ENCODE assay signal across 34 cellular contexts in genomic region chr20:61695741-61696140, GRCh38.
"Had no signal": no experiment of that assay in that cellular context is flagged by ENCODE, and none has a peak within 500 bp of the region (broad histone marks: within the 10 kb centered on the region; RNA-seq: fewer than 3 reads in every experiment).

No MANE protein-coding gene starts in this region.

- DNase-seq: activated B cell treated with CpG ODN at 0.5 μM for 24 hours; activated CD4-positive, alpha-beta memory T cell treated with anti-CD3 and anti-CD28 coated beads for 36 hours; activated CD4-positive, alpha-beta T cell treated with anti-CD3 and anti-CD28 coated beads for 4 hours; activated CD4-positive, alpha-beta T cell treated with anti-CD3 and anti-CD28 coated beads, Interleukin-2, amount 10 ng/mL, durations not matched to agents 24 days and 14 days; activated CD4-positive, alpha-beta T cell treated with anti-CD3 and anti-CD28 coated beads, Interleukin-2, amount 50 U/mL, for 1 hour; activated CD4-positive, alpha-beta T cell treated with anti-CD3 and anti-CD28 coated beads, Interleukin-2, amount 50 U/mL, for 4 hours; activated CD4-positive, CD25-positive, alpha-beta regulatory T cell treated with anti-CD3 and anti-CD28 coated beads, Interleukin-2, amount 50 U/mL, for 72 hours; activated CD8-positive, alpha-beta memory T cell treated with anti-CD3 and anti-CD28 coated beads, Interleukin-2, amount 50 U/mL, for 48 hours; activated CD8-positive, alpha-beta T cell treated with anti-CD3 and anti-CD28 coated beads for 36 hours; activated effector memory CD4-positive, alpha-beta T cell treated with Interleukin-2 at 50 U/mL for 16 hours; activated gamma-delta T cell; activated naive CD4-positive, alpha-beta T cell treated with anti-CD3 and anti-CD28 coated beads, Interleukin-2, amount 10 ng/mL, durations not matched to agents 7 days and 5 days; activated naive CD4-positive, alpha-beta T cell treated with Interleukin-2 at 50 U/mL for 16 hours; activated naive CD8-positive, alpha-beta T cell treated with anti-CD3 and anti-CD28 coated beads, Interleukin-2, amount 10 ng/mL, durations not matched to agents 7 days and 5 days; activated naive CD8-positive, alpha-beta T cell treated with anti-CD3 and anti-CD28 coated beads, Interleukin-2, amount 50 U/mL, for 24 hours; activated T-cell treated with anti-CD3 and anti-CD28 coated beads, Interleukin-2, amount 50 U/mL, for 24 hours; activated T-cell treated with anti-CD3 and anti-CD28 coated beads, Interleukin-2, amount 50 U/mL, for 48 hours; aorta; body of pancreas; brain microvascular endothelial cell; central memory CD4-positive, alpha-beta T cell; SW 1271; T-helper 1 cell; T-helper 2 cell; T-helper 9 cell had no signal

- H3K4me1 Mint-ChIP-seq: activated B cell treated with CpG ODN at 0.5 μM for 24 hours; activated CD4-positive, alpha-beta T cell treated with anti-CD3 and anti-CD28 coated beads, Interleukin-2, amount 10 ng/mL, durations not matched to agents 24 days and 14 days; activated naive CD4-positive, alpha-beta T cell treated with anti-CD3 and anti-CD28 coated beads, Interleukin-2, amount 10 ng/mL, durations not matched to agents 7 days and 5 days; activated naive CD4-positive, alpha-beta T cell treated with anti-CD3 and anti-CD28 coated beads, Interleukin-2, amount 50 U/mL, for 24 hours; activated naive CD8-positive, alpha-beta T cell treated with anti-CD3 and anti-CD28 coated beads, Interleukin-2, amount 10 ng/mL, durations not matched to agents 7 days and 5 days; activated naive CD8-positive, alpha-beta T cell treated with anti-CD3 and anti-CD28 coated beads, Interleukin-2, amount 50 U/mL, for 24 hours had no signal

- FAIRE-seq: astrocyte, TTC549 had no signal

- H3K4me3 Mint-ChIP-seq: activated B cell treated with CpG ODN at 0.5 μM for 24 hours; activated CD4-positive, alpha-beta memory T cell treated with anti-CD3 and anti-CD28 coated beads for 36 hours; activated CD4-positive, alpha-beta T cell treated with anti-CD3 and anti-CD28 coated beads, Interleukin-2, amount 10 ng/mL, durations not matched to agents 24 days and 14 days; activated CD8-positive, alpha-beta T cell treated with anti-CD3 and anti-CD28 coated beads for 36 hours; activated naive CD4-positive, alpha-beta T cell treated with anti-CD3 and anti-CD28 coated beads, Interleukin-2, amount 10 ng/mL, durations not matched to agents 7 days and 5 days; activated naive CD4-positive, alpha-beta T cell treated with anti-CD3 and anti-CD28 coated beads, Interleukin-2, amount 50 U/mL, for 24 hours; activated naive CD8-positive, alpha-beta T cell; activated naive CD8-positive, alpha-beta T cell treated with anti-CD3 and anti-CD28 coated beads, Interleukin-2, amount 10 ng/mL, durations not matched to agents 7 days and 5 days; activated naive CD8-positive, alpha-beta T cell treated with anti-CD3 and anti-CD28 coated beads, Interleukin-2, amount 50 U/mL, for 24 hours; activated T-cell treated with anti-CD3 and anti-CD28 coated beads, Interleukin-2, amount 50 U/mL, for 24 hours; T-helper 1 cell treated with Interleukin-12 subunit alpha and Interleukin-12 subunit beta and Interleukin-4 antibody, amounts not matched to agents 30 μg/mL and 1 μg/mL, for 36 hours; T-helper 2 cell treated with Interferon-gamma antibody and Interleukin-4, amounts not matched to agents 5 μg/mL and 100 μg/mL, for 36 hours had no signal

- H3K27me3 ChIP-seq: body of pancreas, brain microvascular endothelial cell had no signal

- ATAC-seq: activated CD8-positive, alpha-beta T cell treated with anti-CD3 and anti-CD28 coated beads for 36 hours; activated naive CD8-positive, alpha-beta T cell treated with anti-CD3 and anti-CD28 coated beads, Interleukin-2, amount 50 U/mL, for 24 hours; body of pancreas had no signal

- H3K36me3 Mint-ChIP-seq: activated CD4-positive, alpha-beta memory T cell treated with anti-CD3 and anti-CD28 coated beads for 36 hours; activated naive CD4-positive, alpha-beta T cell treated with anti-CD3 and anti-CD28 coated beads, Interleukin-2, amount 10 ng/mL, durations not matched to agents 7 days and 5 days; activated naive CD4-positive, alpha-beta T cell treated with anti-CD3 and anti-CD28 coated beads, Interleukin-2, amount 50 U/mL, for 24 hours; activated naive CD8-positive, alpha-beta T cell; activated naive CD8-positive, alpha-beta T cell treated with anti-CD3 and anti-CD28 coated beads, Interleukin-2, amount 10 ng/mL, durations not matched to agents 7 days and 5 days had no signal

- H3K27ac ChIP-seq: body of pancreas, brain microvascular endothelial cell, breast epithelium, VCaP had no signal

- H3K27ac Mint-ChIP-seq: activated B cell treated with CpG ODN at 0.5 μM for 24 hours; activated CD4-positive, alpha-beta memory T cell treated with anti-CD3 and anti-CD28 coated beads for 36 hours; activated CD4-positive, alpha-beta T cell treated with anti-CD3 and anti-CD28 coated beads, Interleukin-2, amount 10 ng/mL, durations not matched to agents 24 days and 14 days; activated CD8-positive, alpha-beta T cell treated with anti-CD3 and anti-CD28 coated beads for 36 hours; activated naive CD4-positive, alpha-beta T cell treated with anti-CD3 and anti-CD28 coated beads, Interleukin-2, amount 10 ng/mL, durations not matched to agents 7 days and 5 days; activated naive CD4-positive, alpha-beta T cell treated with anti-CD3 and anti-CD28 coated beads, Interleukin-2, amount 50 U/mL, for 24 hours; activated naive CD8-positive, alpha-beta T cell; activated naive CD8-positive, alpha-beta T cell treated with anti-CD3 and anti-CD28 coated beads, Interleukin-2, amount 10 ng/mL, durations not matched to agents 7 days and 5 days; activated naive CD8-positive, alpha-beta T cell treated with anti-CD3 and anti-CD28 coated beads, Interleukin-2, amount 50 U/mL, for 24 hours; activated T-cell treated with anti-CD3 and anti-CD28 coated beads, Interleukin-2, amount 50 U/mL, for 24 hours; activated T-helper 2 cell treated with anti-CD3 and anti-CD28 coated beads, Interferon-gamma antibody, Interleukin-2, Interleukin-4, amounts not matched to agents 10 μg/mL and 5 μg/mL and 100 μg/mL, durations not matched to agents 14 hours and 24 hours and 36 hours; T-helper 1 cell treated with Interleukin-12 subunit alpha and Interleukin-12 subunit beta and Interleukin-4 antibody, amounts not matched to agents 30 μg/mL and 1 μg/mL, for 36 hours; T-helper 2 cell treated with Interferon-gamma antibody and Interleukin-4, amounts not matched to agents 5 μg/mL and 100 μg/mL, for 36 hours had no signal

- H3K9me3 ChIP-seq: body of pancreas, breast epithelium had no signal

- H3K4me3 ChIP-seq: body of pancreas, breast epithelium had no signal

- H3K36me3 ChIP-seq: brain microvascular endothelial cell, breast epithelium had no signal

- H3K27me3 Mint-ChIP-seq: activated B cell treated with CpG ODN at 0.5 μM for 24 hours; activated CD4-positive, alpha-beta memory T cell treated with anti-CD3 and anti-CD28 coated beads for 36 hours; activated CD4-positive, alpha-beta T cell treated with anti-CD3 and anti-CD28 coated beads, Interleukin-2, amount 10 ng/mL, durations not matched to agents 24 days and 14 days; activated CD8-positive, alpha-beta T cell treated with anti-CD3 and anti-CD28 coated beads for 36 hours; activated naive CD4-positive, alpha-beta T cell treated with anti-CD3 and anti-CD28 coated beads, Interleukin-2, amount 10 ng/mL, durations not matched to agents 7 days and 5 days; activated naive CD4-positive, alpha-beta T cell treated with anti-CD3 and anti-CD28 coated beads, Interleukin-2, amount 50 U/mL, for 24 hours; activated naive CD8-positive, alpha-beta T cell; activated naive CD8-positive, alpha-beta T cell treated with anti-CD3 and anti-CD28 coated beads, Interleukin-2, amount 10 ng/mL, durations not matched to agents 7 days and 5 days; activated naive CD8-positive, alpha-beta T cell treated with anti-CD3 and anti-CD28 coated beads, Interleukin-2, amount 50 U/mL, for 24 hours; activated T-cell treated with anti-CD3 and anti-CD28 coated beads, Interleukin-2, amount 50 U/mL, for 24 hours had no signal

- H3K4me1 ChIP-seq: body of pancreas, breast epithelium had no signal

- H3K9me3 Mint-ChIP-seq: activated B cell treated with CpG ODN at 0.5 μM for 24 hours; activated CD4-positive, alpha-beta memory T cell treated with anti-CD3 and anti-CD28 coated beads for 36 hours; activated CD4-positive, alpha-beta T cell treated with anti-CD3 and anti-CD28 coated beads, Interleukin-2, amount 10 ng/mL, durations not matched to agents 24 days and 14 days; activated CD8-positive, alpha-beta T cell treated with anti-CD3 and anti-CD28 coated beads for 36 hours; activated naive CD4-positive, alpha-beta T cell treated with anti-CD3 and anti-CD28 coated beads, Interleukin-2, amount 10 ng/mL, durations not matched to agents 7 days and 5 days; activated naive CD4-positive, alpha-beta T cell treated with anti-CD3 and anti-CD28 coated beads, Interleukin-2, amount 50 U/mL, for 24 hours; activated naive CD8-positive, alpha-beta T cell treated with anti-CD3 and anti-CD28 coated beads, Interleukin-2, amount 10 ng/mL, durations not matched to agents 7 days and 5 days; activated naive CD8-positive, alpha-beta T cell treated with anti-CD3 and anti-CD28 coated beads, Interleukin-2, amount 50 U/mL, for 24 hours; activated T-cell treated with anti-CD3 and anti-CD28 coated beads, Interleukin-2, amount 50 U/mL, for 24 hours; activated T-helper 2 cell treated with anti-CD3 and anti-CD28 coated beads, Interferon-gamma antibody, Interleukin-2, Interleukin-4, amounts not matched to agents 10 μg/mL and 5 μg/mL and 100 μg/mL, durations not matched to agents 14 hours and 24 hours and 36 hours; T-helper 1 cell treated with Interleukin-12 subunit alpha and Interleukin-12 subunit beta and Interleukin-4 antibody, amounts not matched to agents 30 μg/mL and 1 μg/mL, for 36 hours; T-helper 2 cell treated with Interferon-gamma antibody and Interleukin-4, amounts not matched to agents 5 μg/mL and 100 μg/mL, for 36 hours had no signal
